Comparison of ENCODE assay signal across 13 cellular contexts in the genomic region with DNA sequence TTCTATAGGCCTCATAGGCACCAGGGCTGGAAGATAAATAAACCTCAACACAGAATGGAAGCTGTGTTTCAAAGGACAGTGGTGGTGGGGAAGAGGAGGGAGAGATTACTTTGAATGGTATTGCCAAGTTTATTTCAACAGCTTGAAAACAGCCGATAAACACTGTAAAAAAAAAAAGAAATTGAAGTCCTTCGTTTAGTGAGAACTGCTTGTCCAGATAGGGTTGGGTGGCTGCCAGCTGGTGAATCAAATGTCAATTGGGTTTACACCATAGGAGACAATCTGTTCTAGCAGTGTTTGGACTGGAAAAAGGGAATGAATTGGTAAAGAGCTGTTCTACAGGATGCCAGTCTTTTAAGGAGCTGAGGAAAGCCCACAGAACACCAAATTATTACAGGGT.
A peak's percentile ranks its signal among the peaks of the same experiment; 100 is the strongest.
DNase-seq lines count a peak whose midpoint lies in the region; ATAC-seq and TF ChIP-seq lines count a peak whose summit lies in the region.
"Had no signal": no experiment of that assay in that cellular context is flagged by ENCODE, and none has a peak within 500 bp of the region (broad histone marks: within the 10 kb centered on the region; RNA-seq: fewer than 3 reads in every experiment).

No MANE protein-coding gene starts in this region.

- H3K4me1 Mint-ChIP-seq in T-helper 2 cell treated with Interferon-gamma antibody and Interleukin-4, amounts not matched to agents 5 μg/mL and 100 μg/mL, for 36 hours (ENCODE audit: low read depth): no peaks in the 10 kb centered on the region
- H3K4me1 Mint-ChIP-seq in WTC11: peaks cover 21% of the 10 kb centered on the region

- H3K9me3 ChIP-seq in smooth muscle cell (replicated peaks; ENCODE audit: low read depth): no peaks in the 10 kb centered on the region

- H3K36me3 Mint-ChIP-seq in T-helper 2 cell treated with Interferon-gamma antibody and Interleukin-4, amounts not matched to agents 5 μg/mL and 100 μg/mL, for 36 hours (ENCODE audit: low read depth): no peaks in the 10 kb centered on the region
- H3K36me3 Mint-ChIP-seq in WTC11: no peaks in the 10 kb centered on the region
- H3K36me3 Mint-ChIP-seq: CD4-positive, alpha-beta memory T cell; type B pancreatic cell had no signal

- peaks cover 6% of the 10 kb centered on the region for H3K27me3 Mint-ChIP-seq in T-helper 2 cell treated with Interferon-gamma antibody and Interleukin-4, amounts not matched to agents 5 μg/mL and 100 μg/mL, for 36 hours (ENCODE audit: low read depth)
- H3K27me3 Mint-ChIP-seq in WTC11 (ENCODE audit: low read depth): no peaks in the 10 kb centered on the region
- H3K27me3 Mint-ChIP-seq: type B pancreatic cell had no signal

- TF ChIP-seq CTCF in choroid plexus epithelial cell (conservative IDR thresholded peaks at IDR 0.05; ENCODE audit: low read depth, low read length): no peak
- TF ChIP-seq CTCF in omental fat pad (IDR thresholded peaks at IDR 0.05): no peak
- no peak for TF ChIP-seq CTCF in WTC11 (IDR thresholded peaks at IDR 0.05)
- TF ChIP-seq CTCF in smooth muscle cell (IDR thresholded peaks at IDR 0.05; ENCODE audit: borderline replicate concordance, insufficient read depth, poor library complexity, severe bottlenecking): no peak

- ATAC-seq in omental fat pad (ENCODE audit: low FRiP score) (peak; percentile 72), GM21360 (IDR thresholded peaks at IDR 0.05; ENCODE audit: unreplicated experiment) (no peak), WTC11 (no peak)

- no peak overlapping the region for H3K9ac ChIP-seq in smooth muscle cell (ENCODE audit: low read depth)

- no peak overlapping the region for H3K4me3 Mint-ChIP-seq in T-helper 2 cell treated with Interferon-gamma antibody and Interleukin-4, amounts not matched to agents 5 μg/mL and 100 μg/mL, for 36 hours
- no peak overlapping the region for H3K4me3 Mint-ChIP-seq in WTC11
- H3K4me3 Mint-ChIP-seq: H9, type B pancreatic cell had no signal

- no peaks in the 10 kb centered on the region for H3F3A ChIP-seq in smooth muscle cell (ENCODE audit: low read depth)

- no peaks in the 10 kb centered on the region for H3K9me3 Mint-ChIP-seq in T-helper 2 cell treated with Interferon-gamma antibody and Interleukin-4, amounts not matched to agents 5 μg/mL and 100 μg/mL, for 36 hours
- H3K9me3 Mint-ChIP-seq in WTC11: no peaks in the 10 kb centered on the region; the same call in 1 of the 2 replicates
- H3K9me3 Mint-ChIP-seq: CD4-positive, alpha-beta memory T cell; H9; type B pancreatic cell had no signal

- no peak overlapping the region for H3K27ac Mint-ChIP-seq in T-helper 2 cell treated with Interferon-gamma antibody and Interleukin-4, amounts not matched to agents 5 μg/mL and 100 μg/mL, for 36 hours
- no peak overlapping the region; the same call in 1 of the 2 replicates for H3K27ac Mint-ChIP-seq in WTC11
- H3K27ac Mint-ChIP-seq: H9, type B pancreatic cell had no signal

- no peaks in the 10 kb centered on the region for H4K20me1 ChIP-seq in smooth muscle cell (ENCODE audit: low read depth)

- H3K4me2 ChIP-seq in smooth muscle cell: no peak overlapping the region

- 64% methylated on average over 2 of the region's 2 CpGs for WGBS in smooth muscle cell (ENCODE audit: low lambda C conversion rate)

- peak; percentile 63 for DNase-seq in DMS79 treated with DMSO at 0.1 percent for 48 hours (lab: John Stamatoyannopoulos, UW)
- DNase-seq in NCI-H1694 (lab: John Stamatoyannopoulos, UW): peak; percentile 68
- DNase-seq in choroid plexus epithelial cell (ENCODE audit: low read depth): peak; percentile 85
- DNase-seq in omental fat pad (ENCODE audit: low spot score): peak; percentile 68
- DNase-seq in T-helper 2 cell treated with Interferon-gamma antibody and Interleukin-4, amounts not matched to agents 5 μg/mL and 100 μg/mL, for 36 hours (ENCODE audit: low spot score): no peak
- DNase-seq in WTC11 (ENCODE audit: low spot score): no peak
- DNase-seq in smooth muscle cell (lab: John Stamatoyannopoulos, UW; ENCODE audit: unreplicated experiment): no peak
- DNase-seq: activated CD4-positive, CD25-positive, alpha-beta regulatory T cell treated with anti-CD3 and anti-CD28 coated beads, Interleukin-2, amount 50 U/mL, for 72 hours; CD4-positive, alpha-beta memory T cell; H9; stimulated activated CD4-positive, alpha-beta T cell treated with anti-CD3 and anti-CD28 coated beads, Interleukin-4, amount 100 ng/mL, for 24 hours had no signal

- no peaks in the 10 kb centered on the region for H3K27me3 ChIP-seq in smooth muscle cell (ENCODE audit: low read depth)

- H3K4me3 ChIP-seq in choroid plexus epithelial cell (ENCODE audit: low read depth, low read length): no peak overlapping the region
- no peak overlapping the region for H3K4me3 ChIP-seq in smooth muscle cell

- no peaks in the 10 kb centered on the region for H3K79me2 ChIP-seq in smooth muscle cell (ENCODE audit: low read depth)

- no peak overlapping the region for H3K27ac ChIP-seq in smooth muscle cell (ENCODE audit: low read depth)

- no peaks in the 10 kb centered on the region for H3K36me3 ChIP-seq in smooth muscle cell (ENCODE audit: low read depth)

- H2AFZ ChIP-seq in smooth muscle cell (ENCODE audit: low read depth): no peak overlapping the region

- CTCF ChIA-PET in WTC11 (lab: Charles Lee): interaction anchor here (0.8 to 2.3 kb wide), 3 partner anchors 17 to 117 kb away, joined by 3 to 13 read pairs (median 3); no protein-coding TSS in a partner anchor

- no peaks in the 10 kb centered on the region for H3K4me1 ChIP-seq in smooth muscle cell (ENCODE audit: low read depth)

- POLR2A ChIA-PET in WTC11 (lab: Charles Lee): interaction anchor here (0.9 kb wide), 1 partner anchor 40 kb away, joined by 4 read pairs; no protein-coding TSS in a partner anchor

TF ChIP-seq in WTC11, 78 proteins besides CTCF, POLR2A, EP300 and RAD21 (continues in another document):
- TF ChIP-seq ZBTB21 (CRISPR knock-in tag; IDR thresholded peaks at IDR 0.05; ENCODE audit: borderline replicate concordance) (no peak), FOXK1 (CRISPR knock-in tag; IDR thresholded peaks at IDR 0.05) (no peak), NR3C1 (CRISPR knock-in tag; conservative IDR thresholded peaks at IDR 0.05; ENCODE audit: low read depth) (no peak), GABPB1 (CRISPR knock-in tag; IDR thresholded peaks at IDR 0.05) (no peak), TCF7 (CRISPR knock-in tag; IDR thresholded peaks at IDR 0.05; ENCODE audit: low read depth) (no peak), JUN (CRISPR knock-in tag; IDR thresholded peaks at IDR 0.05) (no peak), FOXP1 (CRISPR knock-in tag; IDR thresholded peaks at IDR 0.05; ENCODE audit: borderline replicate concordance) (no peak), E2F4 (CRISPR knock-in tag; IDR thresholded peaks at IDR 0.05; ENCODE audit: borderline replicate concordance, low read depth) (no peak), RORB (CRISPR knock-in tag; IDR thresholded peaks at IDR 0.05) (no peak), ZNF219 (CRISPR knock-in tag; IDR thresholded peaks at IDR 0.05; ENCODE audit: borderline replicate concordance) (no peak), TEAD4 (CRISPR knock-in tag; IDR thresholded peaks at IDR 0.05) (no peak), GTF2I (CRISPR knock-in tag; conservative IDR thresholded peaks at IDR 0.05) (no peak)
- TF ChIP-seq, protein P1, sequence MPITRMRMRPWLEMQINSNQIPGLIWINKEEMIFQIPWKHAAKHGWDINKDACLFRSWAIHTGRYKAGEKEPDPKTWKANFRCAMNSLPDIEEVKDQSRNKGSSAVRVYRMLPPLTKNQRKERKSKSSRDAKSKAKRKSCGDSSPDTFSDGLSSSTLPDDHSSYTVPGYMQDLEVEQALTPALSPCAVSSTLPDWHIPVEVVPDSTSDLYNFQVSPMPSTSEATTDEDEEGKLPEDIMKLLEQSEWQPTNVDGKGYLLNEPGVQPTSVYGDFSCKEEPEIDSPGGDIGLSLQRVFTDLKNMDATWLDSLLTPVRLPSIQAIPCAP (CRISPR knock-in tag; IDR thresholded peaks at IDR 0.05): no peak
- TF ChIP-seq, protein P2, sequence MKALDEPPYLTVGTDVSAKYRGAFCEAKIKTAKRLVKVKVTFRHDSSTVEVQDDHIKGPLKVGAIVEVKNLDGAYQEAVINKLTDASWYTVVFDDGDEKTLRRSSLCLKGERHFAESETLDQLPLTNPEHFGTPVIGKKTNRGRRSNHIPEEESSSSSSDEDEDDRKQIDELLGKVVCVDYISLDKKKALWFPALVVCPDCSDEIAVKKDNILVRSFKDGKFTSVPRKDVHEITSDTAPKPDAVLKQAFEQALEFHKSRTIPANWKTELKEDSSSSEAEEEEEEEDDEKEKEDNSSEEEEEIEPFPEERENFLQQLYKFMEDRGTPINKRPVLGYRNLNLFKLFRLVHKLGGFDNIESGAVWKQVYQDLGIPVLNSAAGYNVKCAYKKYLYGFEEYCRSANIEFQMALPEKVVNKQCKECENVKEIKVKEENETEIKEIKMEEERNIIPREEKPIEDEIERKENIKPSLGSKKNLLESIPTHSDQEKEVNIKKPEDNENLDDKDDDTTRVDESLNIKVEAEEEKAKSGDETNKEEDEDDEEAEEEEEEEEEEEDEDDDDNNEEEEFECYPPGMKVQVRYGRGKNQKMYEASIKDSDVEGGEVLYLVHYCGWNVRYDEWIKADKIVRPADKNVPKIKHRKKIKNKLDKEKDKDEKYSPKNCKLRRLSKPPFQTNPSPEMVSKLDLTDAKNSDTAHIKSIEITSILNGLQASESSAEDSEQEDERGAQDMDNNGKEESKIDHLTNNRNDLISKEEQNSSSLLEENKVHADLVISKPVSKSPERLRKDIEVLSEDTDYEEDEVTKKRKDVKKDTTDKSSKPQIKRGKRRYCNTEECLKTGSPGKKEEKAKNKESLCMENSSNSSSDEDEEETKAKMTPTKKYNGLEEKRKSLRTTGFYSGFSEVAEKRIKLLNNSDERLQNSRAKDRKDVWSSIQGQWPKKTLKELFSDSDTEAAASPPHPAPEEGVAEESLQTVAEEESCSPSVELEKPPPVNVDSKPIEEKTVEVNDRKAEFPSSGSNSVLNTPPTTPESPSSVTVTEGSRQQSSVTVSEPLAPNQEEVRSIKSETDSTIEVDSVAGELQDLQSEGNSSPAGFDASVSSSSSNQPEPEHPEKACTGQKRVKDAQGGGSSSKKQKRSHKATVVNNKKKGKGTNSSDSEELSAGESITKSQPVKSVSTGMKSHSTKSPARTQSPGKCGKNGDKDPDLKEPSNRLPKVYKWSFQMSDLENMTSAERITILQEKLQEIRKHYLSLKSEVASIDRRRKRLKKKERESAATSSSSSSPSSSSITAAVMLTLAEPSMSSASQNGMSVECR (CRISPR knock-in tag; IDR thresholded peaks at IDR 0.05; ENCODE audit: borderline replicate concordance): no peak

Comparison
In these comparisons a context has a peak if more than half of its experiments do, and no peak if none do; other contexts are left out.
1. DNase-seq: peak in DMS79 treated with DMSO at 0.1 percent for 48 hours (single experiment), NCI-H1694 (single experiment), choroid plexus epithelial cell (single experiment) and omental fat pad (single experiment); none in T-helper 2 cell treated with Interferon-gamma antibody and Interleukin-4, amounts not matched to agents 5 μg/mL and 100 μg/mL, for 36 hours (single experiment), WTC11 (single experiment) and smooth muscle cell (single experiment).